ENCODE assay signal across 14 cellular contexts in the genomic region with DNA sequence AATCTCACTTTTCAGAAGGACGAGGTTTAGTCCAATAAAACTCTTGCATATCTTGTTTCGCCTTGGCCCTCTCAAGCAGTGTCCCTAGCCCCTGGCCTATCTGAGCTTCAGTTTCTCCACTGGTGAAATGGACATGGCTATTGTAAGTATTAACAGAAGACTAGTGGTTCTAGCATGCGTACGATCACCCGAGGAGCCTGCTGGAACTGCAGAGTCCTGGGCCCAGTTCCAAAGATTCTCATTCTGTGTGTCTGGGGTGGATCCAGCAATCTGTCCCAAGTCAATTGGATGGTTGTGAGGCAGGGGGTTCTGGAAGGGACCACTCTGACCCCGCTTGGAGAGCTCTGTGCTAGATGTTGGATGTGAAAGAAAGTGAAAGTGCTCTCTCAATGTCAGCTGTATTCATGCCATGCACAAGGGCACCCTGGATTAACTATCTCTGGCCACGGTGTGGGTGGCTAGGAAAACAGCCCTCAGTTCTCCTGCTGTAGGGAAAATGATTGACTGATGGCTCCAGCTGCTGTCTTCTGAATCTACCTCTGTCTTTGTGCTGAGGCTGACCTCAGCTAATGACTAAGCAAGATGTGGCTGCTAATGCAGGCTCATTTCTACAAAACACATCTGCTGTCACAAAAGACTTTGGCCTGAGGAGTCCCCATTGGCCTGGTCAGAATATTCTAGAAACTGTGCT. TPM values are rescaled to one million over a fixed set of nuclear protein-coding genes. Genes with fewer than 3 reads are reported as not detected.
DNase-seq lines count a peak whose midpoint lies in the region; ATAC-seq and TF ChIP-seq lines count a peak whose summit lies in the region.
"Had no signal": no experiment of that assay in that cellular context is flagged by ENCODE, and none has a peak within 500 bp of the region (broad histone marks: within the 10 kb centered on the region; RNA-seq: fewer than 3 reads in every experiment).

No MANE protein-coding gene starts in this region.

- no peaks in the 10 kb centered on the region for H3K79me2 ChIP-seq in neural progenitor cell (ENCODE audit: low read depth)

- DNase-seq in NCI-H2227 (lab: John Stamatoyannopoulos, UW; ENCODE audit: unreplicated experiment) (peak; percentile 2), NCI-H2227 treated with DMSO at 0.1 percent for 48 hours (lab: John Stamatoyannopoulos, UW) (no peak), coronary artery (ENCODE audit: low spot score) (no peak), lower lobe of right lung (no peak), tibial artery (no peak), colonic mucosa (no peak), neural progenitor cell (ENCODE audit: low spot score) (no peak), ovary (no peak)
- DNase-seq: activated T-cell treated with anti-CD3 and anti-CD28 coated beads, Interleukin-2, amount 50 U/mL, for 24 hours; DMS79; NCI-H2081 treated with DMSO at 0.1 percent for 48 hours; Peyer's patch had no signal

- H3K4me1 Mint-ChIP-seq in neural progenitor cell, result peaks cover 5% of the 10 kb centered on the region

- H3K27ac Mint-ChIP-seq in neural progenitor cell, result no peak overlapping the region
- H3K27ac Mint-ChIP-seq: activated T-cell treated with anti-CD3 and anti-CD28 coated beads, Interleukin-2, amount 50 U/mL, for 24 hours had no signal

- WGBS in ovary, 3 donors, result 78 to 88% (median 85%) methylated on average over 7 of the region's 7 CpGs

- H3K4me1 ChIP-seq in lower lobe of right lung, result peaks cover 37% of the 10 kb centered on the region
- no peaks in the 10 kb centered on the region for H3K4me1 ChIP-seq in tibial artery
- no peaks in the 10 kb centered on the region for H3K4me1 ChIP-seq in colonic mucosa
- peaks cover 3% of the 10 kb centered on the region for H3K4me1 ChIP-seq in neural progenitor cell
- H3K4me1 ChIP-seq in ovary (ENCODE audit: insufficient read depth), result peaks cover 3% of the 10 kb centered on the region

- peak in 1 of 2 donors; percentile 20 for ATAC-seq in lower lobe of right lung

- no peaks in the 10 kb centered on the region for H3K9me3 ChIP-seq in lower lobe of right lung
- H3K9me3 ChIP-seq in tibial artery, result no peaks in the 10 kb centered on the region
- H3K9me3 ChIP-seq in colonic mucosa, result no peaks in the 10 kb centered on the region
- H3K9me3 ChIP-seq in neural progenitor cell (ENCODE audit: low read depth), result no peaks in the 10 kb centered on the region
- no peaks in the 10 kb centered on the region for H3K9me3 ChIP-seq in ovary
- H3K9me3 ChIP-seq: Peyer's patch had no signal

- peaks cover 4% of the 10 kb centered on the region for H3K27me3 Mint-ChIP-seq in neural progenitor cell (ENCODE audit: insufficient read depth, low read depth)

- intact Hi-C loops in lower lobe of right lung (cut with DNase I), result no loop called here
- intact Hi-C loops in tibial artery (cut with DNase I; ENCODE audit: low total_unique reads), result no loop called here
- intact Hi-C loops in colonic mucosa (cut with DNase I), result no loop called here
- intact Hi-C loops in ovary (cut with DNase I), result no loop called here

- H3F3A ChIP-seq in neural progenitor cell (ENCODE audit: low read depth), result no peaks in the 10 kb centered on the region

- TF ChIP-seq CTCF in coronary artery (IDR thresholded peaks at IDR 0.05) (no peak), lower lobe of right lung (IDR thresholded peaks at IDR 0.05) (no peak), tibial artery (IDR thresholded peaks at IDR 0.05) (no peak), colonic mucosa (IDR thresholded peaks at IDR 0.05) (no peak), neural progenitor cell (IDR thresholded peaks at IDR 0.05) (no peak), ovary (IDR thresholded peaks at IDR 0.05) (no peak)

- H3K36me3 Mint-ChIP-seq in neural progenitor cell, result no peaks in the 10 kb centered on the region

- no peak for TF ChIP-seq EP300 in ovary (IDR thresholded peaks at IDR 0.05)

- H2AFZ ChIP-seq in neural progenitor cell (replicated peaks), result no peak overlapping the region

- H3K9ac ChIP-seq in colonic mucosa (ENCODE audit: low read depth in 2 of 2, low read length in 2 of 2), result no peak overlapping the region
- H3K9ac ChIP-seq in neural progenitor cell, result no peak overlapping the region

- H3K27me3 ChIP-seq in lower lobe of right lung (ENCODE audit: low read depth) (no peaks in the 10 kb centered on the region), tibial artery (no peaks in the 10 kb centered on the region), colonic mucosa (no peaks in the 10 kb centered on the region), neural progenitor cell (no peaks in the 10 kb centered on the region), ovary (no peaks in the 10 kb centered on the region)
- H3K27me3 ChIP-seq: Peyer's patch had no signal

- H3K36me3 ChIP-seq in lower lobe of right lung (no peaks in the 10 kb centered on the region), tibial artery (no peaks in the 10 kb centered on the region), colonic mucosa (no peaks in the 10 kb centered on the region), neural progenitor cell (no peaks in the 10 kb centered on the region), ovary (no peaks in the 10 kb centered on the region)
- H3K36me3 ChIP-seq: Peyer's patch had no signal

- peaks cover 2% of the 10 kb centered on the region for H3K9me3 Mint-ChIP-seq in neural progenitor cell

- peak overlapping the region in 1 of 2 donors; percentile 8 for H3K27ac ChIP-seq in coronary artery
- H3K27ac ChIP-seq in lower lobe of right lung, result peak overlapping the region; percentile 34
- H3K27ac ChIP-seq in tibial artery, result no peak overlapping the region
- H3K27ac ChIP-seq in colonic mucosa, result no peak overlapping the region
- no peak overlapping the region for H3K27ac ChIP-seq in neural progenitor cell
- H3K27ac ChIP-seq in ovary, result no peak overlapping the region
- H3K27ac ChIP-seq: Peyer's patch had no signal

- no peak overlapping the region for H3K4me3 Mint-ChIP-seq in neural progenitor cell
- H3K4me3 Mint-ChIP-seq: activated T-cell treated with anti-CD3 and anti-CD28 coated beads, Interleukin-2, amount 50 U/mL, for 24 hours had no signal

- no peak for TF ChIP-seq POLR2A in ovary (IDR thresholded peaks at IDR 0.05)

- H3K4me3 ChIP-seq in coronary artery (peak overlapping the region; percentile 62), lower lobe of right lung (peak overlapping the region; percentile 20), tibial artery (peak overlapping the region; percentile 15 to 26), colonic mucosa (no peak overlapping the region), neural progenitor cell (no peak overlapping the region), ovary (no peak overlapping the region)
- H3K4me3 ChIP-seq: skin epidermis had no signal

- no peaks in the 10 kb centered on the region for H4K20me1 ChIP-seq in neural progenitor cell (ENCODE audit: low read depth)

- no peak overlapping the region for H3K4me2 ChIP-seq in neural progenitor cell

RNA-seq across cellular contexts. Expression of gene PLA1A, which starts 1.9 kb away (rescaled TPM):
- total RNA-seq in lower lobe of right lung, result 13.1 TPM
- total RNA-seq in colonic mucosa, result 1 to 10 TPM in 1 of 2 donors, under 1 TPM in 1; 0.58 to 1.3 TPM
- total RNA-seq in neural progenitor cell (ENCODE audit: low replicate concordance), result not detected in 2 replicates
- total RNA-seq in ovary, result 1 to 10 TPM in 4 of 7 donors, under 1 TPM in 3; 0.53 to 9.9 (median 1.2) TPM
- polyA plus RNA-seq in ovary, result 1 to 10 TPM; 2.2 to 3.9 TPM
- total RNA-seq: bronchial epithelial cell had no signal

RNA-seq across cellular contexts. Expression of gene ADPRH, which starts 16.5 kb away (rescaled TPM):
- 32.0 TPM for total RNA-seq in lower lobe of right lung
- total RNA-seq in colonic mucosa, result 1 to 10 TPM; 2.0 to 3.3 TPM
- 0.77 and 1.4 TPM in 2 replicates for total RNA-seq in neural progenitor cell (ENCODE audit: low replicate concordance)
- total RNA-seq in ovary, result 1 to 10 TPM; 2.1 to 6.8 (median 4.5) TPM
- polyA plus RNA-seq in ovary, result 10 to 100 TPM in 1 of 2 donors, 1 to 10 TPM in 1; 2.6 to 14.6 TPM

RNA-seq across cellular contexts. Expression of gene CD80, which starts 36.4 kb away (rescaled TPM):
- total RNA-seq in lower lobe of right lung, result 8.6 TPM
- under 1 TPM; 0.29 to 0.30 TPM for total RNA-seq in colonic mucosa
- 0.30 TPM in 1 of 2 replicates, not detected in the other for total RNA-seq in neural progenitor cell (ENCODE audit: low replicate concordance)
- total RNA-seq in ovary, result under 1 TPM in 6 of 7 donors, not detected in 1; 0.11 to 0.60 (median 0.26) TPM
- under 1 TPM; 0.07 to 0.73 TPM for polyA plus RNA-seq in ovary
- total RNA-seq: bronchial epithelial cell had no signal

Comparison
In these comparisons a context has a peak if more than half of its experiments do, and no peak if none do; other contexts are left out.
1. H3K4me3 ChIP-seq: peak in coronary artery (single experiment), lower lobe of right lung (single experiment) and tibial artery (2 of 2); none in colonic mucosa (single experiment), neural progenitor cell (single experiment) and ovary (single experiment).